ENCODE assay signal across 28 cellular contexts in genomic region chr20:63617876-63618265, GRCh38.
"Had no signal": no experiment of that assay in that cellular context is flagged by ENCODE, and none has a peak within 500 bp of the region (broad histone marks: within the 10 kb centered on the region; RNA-seq: fewer than 3 reads in every experiment).

No MANE protein-coding gene starts in this region.

- ATAC-seq: natural killer cell; sciatic nerve; stimulated activated naive CD8-positive, alpha-beta T cell treated with anti-CD3 and anti-CD28 coated beads, Interleukin-15, Interleukin-2, amounts not matched to agents 100 U/mL and 50 U/mL, for 24 hours had no signal

- H2AFZ ChIP-seq: parathyroid adenoma had no signal

- H3K27me3 ChIP-seq: colonic mucosa, esophagus squamous epithelium, heart right ventricle, neutrophil, right atrium auricular region, testis, tibial nerve, upper lobe of left lung had no signal

- DNase-seq: colonic mucosa; effector CD8-positive, alpha-beta T cell; endodermal cell; esophagus squamous epithelium; foreskin melanocyte; heart right ventricle; hippocampal formation; immature natural killer cell; islet precursor cell; kidney glomerular epithelial cell; natural killer cell; stimulated activated CD4-positive, alpha-beta T cell treated with anti-CD3 and anti-CD28 coated beads, Interleukin-12 subunit alpha, Interleukin-12 subunit beta, amount 100 ng/mL, for 4 hours; stimulated activated CD4-positive, alpha-beta T cell treated with anti-CD3 and anti-CD28 coated beads, Interleukin-1b, Interleukin-23, amount 100 ng/mL, for 48 hours; stimulated activated CD4-positive, alpha-beta T cell treated with anti-CD3 and anti-CD28 coated beads, Interleukin-4, amount 100 ng/mL, for 1 hour; stimulated activated CD8-positive, alpha-beta memory T cell treated with anti-CD3 and anti-CD28 coated beads, Interleukin-4, amount 100 ng/mL, for 48 hours; stimulated activated naive CD8-positive, alpha-beta T cell treated with anti-CD3 and anti-CD28 coated beads, Interleukin-15, Interleukin-2, amounts not matched to agents 100 U/mL and 50 U/mL, for 24 hours; testis had no signal

- FAIRE-seq: urothelium cell line had no signal

- H3K9ac ChIP-seq: parathyroid adenoma had no signal

- H3K27ac ChIP-seq: colonic mucosa, epithelial cell of prostate, esophagus squamous epithelium, heart right ventricle, neutrophil, parathyroid adenoma, prostate gland, right atrium auricular region, testis, tibial nerve, upper lobe of left lung had no signal

- H3K4me2 ChIP-seq: smooth muscle cell had no signal

- H3K36me3 ChIP-seq: colonic mucosa had no signal

- H3K4me1 ChIP-seq: colonic mucosa, parathyroid adenoma, prostate gland, right atrium auricular region, testis had no signal

- H3K4me3 ChIP-seq: colonic mucosa, esophagus squamous epithelium, heart right ventricle, lung, prostate gland, right atrium auricular region, smooth muscle cell, testis, tibial nerve, upper lobe of left lung had no signal

- H3K9me3 ChIP-seq: colonic mucosa, esophagus squamous epithelium, heart right ventricle, neutrophil, prostate gland, right atrium auricular region, testis, tibial nerve, upper lobe of left lung had no signal
